ENCODE assay signal across 26 cellular contexts in the genomic region with DNA sequence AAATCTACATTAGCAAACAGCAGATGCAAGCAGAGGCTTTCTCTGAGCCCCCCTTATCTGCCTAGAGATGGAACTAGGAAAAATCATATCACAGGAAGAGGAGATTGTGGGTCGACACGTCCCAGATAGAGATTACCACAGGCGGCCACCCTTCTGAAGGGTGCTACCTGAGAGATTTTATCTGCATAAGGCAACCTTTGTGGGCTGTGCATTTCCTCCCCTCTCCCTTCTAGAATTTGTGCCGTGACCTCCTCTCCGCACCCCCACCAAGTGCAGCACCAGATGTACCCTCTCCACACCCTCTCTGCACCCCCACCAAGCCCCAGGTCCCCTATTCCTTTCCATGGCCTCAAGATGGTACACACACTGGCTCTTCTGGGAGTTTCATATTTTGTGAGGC. TPM values are rescaled to one million over a fixed set of nuclear protein-coding genes. Genes with fewer than 3 reads are reported as not detected.
DNase-seq lines count a peak whose midpoint lies in the region; ATAC-seq lines count a peak whose summit lies in the region.
"Had no signal": no experiment of that assay in that cellular context is flagged by ENCODE, and none has a peak within 500 bp of the region (broad histone marks: within the 10 kb centered on the region; RNA-seq: fewer than 3 reads in every experiment).

No MANE protein-coding gene starts in this region.

- H3K27me3 Mint-ChIP-seq in T-cell = no peaks in the 10 kb centered on the region
- H3K27me3 Mint-ChIP-seq in activated naive CD8-positive, alpha-beta T cell treated with anti-CD3 and anti-CD28 coated beads, Interleukin-2, amount 50 U/mL, for 24 hours = no peaks in the 10 kb centered on the region
- H3K27me3 Mint-ChIP-seq: activated naive CD4-positive, alpha-beta T cell treated with anti-CD3 and anti-CD28 coated beads, Interleukin-2, amount 50 U/mL, for 24 hours; activated T-cell treated with anti-CD3 and anti-CD28 coated beads, Interleukin-2, amount 50 U/mL, for 24 hours; naive B cell had no signal

- POLR2A ChIA-PET in T-cell (lab: Charles Lee) = interaction anchor here in 1 of 2 donors (0.6 kb wide), 1 partner anchor 10 kb away, joined by 7 read pairs; no protein-coding TSS in a partner anchor

- CTCF ChIA-PET in T-cell (lab: Charles Lee) = interaction anchor here in 1 of 2 donors (0.6 to 1.1 kb wide), 2 partner anchors 132 to 173 kb away, joined by 3 read pairs; no protein-coding TSS in a partner anchor

- H3K9me3 Mint-ChIP-seq in T-cell = no peaks in the 10 kb centered on the region
- H3K9me3 Mint-ChIP-seq in activated naive CD8-positive, alpha-beta T cell treated with anti-CD3 and anti-CD28 coated beads, Interleukin-2, amount 50 U/mL, for 24 hours = no peaks in the 10 kb centered on the region
- H3K9me3 Mint-ChIP-seq in stimulated activated effector memory CD8-positive, alpha-beta T cell treated with anti-CD3 and anti-CD28 coated beads, Interleukin-12 subunit alpha, Interleukin-12 subunit beta, amount 100 ng/mL, for 72 hours = no peaks in the 10 kb centered on the region
- H3K9me3 Mint-ChIP-seq: activated naive CD4-positive, alpha-beta T cell treated with anti-CD3 and anti-CD28 coated beads, Interleukin-2, amount 50 U/mL, for 24 hours; activated T-cell treated with anti-CD3 and anti-CD28 coated beads, Interleukin-2, amount 50 U/mL, for 24 hours had no signal

- ATAC-seq in T-cell (replicated peaks in 1 of 4) (peak in 3 of 4 experiments; percentile 45 to 82 (median 65)), HG03196 (IDR thresholded peaks at IDR 0.05; ENCODE audit: unreplicated experiment) (no peak), HG02870 (IDR thresholded peaks at IDR 0.05; ENCODE audit: unreplicated experiment) (no peak)
- ATAC-seq in activated naive CD8-positive, alpha-beta T cell treated with anti-CD3 and anti-CD28 coated beads, Interleukin-2, amount 50 U/mL, for 24 hours = peak; percentile 90
- peak; percentile 37 for ATAC-seq in stimulated activated effector memory CD8-positive, alpha-beta T cell treated with anti-CD3 and anti-CD28 coated beads, Interleukin-12 subunit alpha, Interleukin-12 subunit beta, amount 100 ng/mL, for 72 hours
- ATAC-seq: lower lobe of right lung, psoas muscle, sciatic nerve had no signal

- DNase-seq in activated naive CD4-positive, alpha-beta T cell treated with Interleukin-2 at 50 U/mL for 16 hours = peak; percentile 7
- no peak for DNase-seq in activated naive CD4-positive, alpha-beta T cell (lab: John Stamatoyannopoulos, UW)
- DNase-seq in T-cell = peak in 7 of 34 experiments; percentile 4 to 12 (median 10)
- peak; percentile 11 for DNase-seq in activated naive CD8-positive, alpha-beta T cell treated with anti-CD3 and anti-CD28 coated beads, Interleukin-2, amount 50 U/mL, for 24 hours
- DNase-seq in stimulated activated effector memory CD8-positive, alpha-beta T cell treated with anti-CD3 and anti-CD28 coated beads, Interleukin-12 subunit alpha, Interleukin-12 subunit beta, amount 100 ng/mL, for 72 hours (ENCODE audit: low spot score in 2 of 2) = no peak
- DNase-seq: activated CD4-positive, CD25-positive, alpha-beta regulatory T cell; activated T-cell treated with anti-CD3 and anti-CD28 coated beads, Interleukin-2, amount 50 U/mL, for 24 hours; Calu3; DMS79; effector CD8-positive, alpha-beta T cell; GF-D8; H7; hippocampal formation; lower lobe of right lung; midbrain; naive B cell; NCI-H1436 treated with DMSO at 0.1 percent for 48 hours; NCI-H2107; psoas muscle; stimulated activated CD4-positive, alpha-beta T cell treated with anti-CD3 and anti-CD28 coated beads, Interleukin-12 subunit alpha, Interleukin-12 subunit beta, amount 100 ng/mL, for 4 hours; stimulated activated CD4-positive, alpha-beta T cell treated with anti-CD3 and anti-CD28 coated beads, Interleukin-2, amount 100 ng/mL, for 48 hours; transverse colon had no signal

- H3K4me3 Mint-ChIP-seq in T-cell = no peak overlapping the region
- no peak overlapping the region for H3K4me3 Mint-ChIP-seq in activated naive CD8-positive, alpha-beta T cell treated with anti-CD3 and anti-CD28 coated beads, Interleukin-2, amount 50 U/mL, for 24 hours
- H3K4me3 Mint-ChIP-seq in stimulated activated effector memory CD8-positive, alpha-beta T cell treated with anti-CD3 and anti-CD28 coated beads, Interleukin-12 subunit alpha, Interleukin-12 subunit beta, amount 100 ng/mL, for 72 hours = no peak overlapping the region
- H3K4me3 Mint-ChIP-seq: activated naive CD4-positive, alpha-beta T cell treated with anti-CD3 and anti-CD28 coated beads, Interleukin-2, amount 50 U/mL, for 24 hours; activated T-cell treated with anti-CD3 and anti-CD28 coated beads, Interleukin-2, amount 50 U/mL, for 24 hours had no signal

- H3K36me3 Mint-ChIP-seq in T-cell = peaks cover 3% of the 10 kb centered on the region
- no peaks in the 10 kb centered on the region for H3K36me3 Mint-ChIP-seq in activated naive CD8-positive, alpha-beta T cell treated with anti-CD3 and anti-CD28 coated beads, Interleukin-2, amount 50 U/mL, for 24 hours (ENCODE audit: low read depth)
- no peaks in the 10 kb centered on the region for H3K36me3 Mint-ChIP-seq in stimulated activated effector memory CD8-positive, alpha-beta T cell treated with anti-CD3 and anti-CD28 coated beads, Interleukin-12 subunit alpha, Interleukin-12 subunit beta, amount 100 ng/mL, for 72 hours
- H3K36me3 Mint-ChIP-seq: naive B cell had no signal

- H3K4me1 Mint-ChIP-seq in T-cell = peaks cover 15 to 34% (median 20%) of the 10 kb centered on the region in 3 donors
- peaks cover 28% of the 10 kb centered on the region for H3K4me1 Mint-ChIP-seq in activated naive CD8-positive, alpha-beta T cell treated with anti-CD3 and anti-CD28 coated beads, Interleukin-2, amount 50 U/mL, for 24 hours
- peaks cover 31% of the 10 kb centered on the region for H3K4me1 Mint-ChIP-seq in stimulated activated effector memory CD8-positive, alpha-beta T cell treated with anti-CD3 and anti-CD28 coated beads, Interleukin-12 subunit alpha, Interleukin-12 subunit beta, amount 100 ng/mL, for 72 hours

- H3K27ac Mint-ChIP-seq in T-cell = peak overlapping the region; percentile 39 to 48
- H3K27ac Mint-ChIP-seq in activated naive CD8-positive, alpha-beta T cell treated with anti-CD3 and anti-CD28 coated beads, Interleukin-2, amount 50 U/mL, for 24 hours = no peak overlapping the region
- peak overlapping the region; percentile 11 for H3K27ac Mint-ChIP-seq in stimulated activated effector memory CD8-positive, alpha-beta T cell treated with anti-CD3 and anti-CD28 coated beads, Interleukin-12 subunit alpha, Interleukin-12 subunit beta, amount 100 ng/mL, for 72 hours
- H3K27ac Mint-ChIP-seq: activated T-cell treated with anti-CD3 and anti-CD28 coated beads, Interleukin-2, amount 50 U/mL, for 24 hours had no signal

RNA-seq across cellular contexts. Expression of a gene that starts 27.4 kb away (rescaled TPM):
- total RNA-seq in T-cell = 10 to 100 TPM in 4 of 5 donors, 1 to 10 TPM in 1; 8.1 to 19.9 (median 14.7) TPM

RNA-seq across cellular contexts. Expression of a gene that starts 27.4 kb away (rescaled TPM):
- total RNA-seq in T-cell = 10 to 100 TPM; 17.9 to 29.7 (median 22.8) TPM

Comparison
In these comparisons a context has a peak if more than half of its experiments do, and no peak if none do; other contexts are left out.
1. DNase-seq: peak in activated naive CD4-positive, alpha-beta T cell treated with Interleukin-2 at 50 U/mL for 16 hours (single experiment) and activated naive CD8-positive, alpha-beta T cell treated with anti-CD3 and anti-CD28 coated beads, Interleukin-2, amount 50 U/mL, for 24 hours (single experiment); none in activated naive CD4-positive, alpha-beta T cell (0 of 4) and stimulated activated effector memory CD8-positive, alpha-beta T cell treated with anti-CD3 and anti-CD28 coated beads, Interleukin-12 subunit alpha, Interleukin-12 subunit beta, amount 100 ng/mL, for 72 hours (0 of 2).
2. ATAC-seq: peak in T-cell (3 of 4), activated naive CD8-positive, alpha-beta T cell treated with anti-CD3 and anti-CD28 coated beads, Interleukin-2, amount 50 U/mL, for 24 hours (single experiment) and stimulated activated effector memory CD8-positive, alpha-beta T cell treated with anti-CD3 and anti-CD28 coated beads, Interleukin-12 subunit alpha, Interleukin-12 subunit beta, amount 100 ng/mL, for 72 hours (single experiment); none in HG03196 (single experiment) and HG02870 (single experiment).